Comparison of ENCODE assay signal across 5 cellular contexts in genomic region chr1:36489258-36490051, GRCh38. TPM values are rescaled to one million over a fixed set of nuclear protein-coding genes. Genes with fewer than 3 reads are reported as not detected.
"Had no signal": no experiment of that assay in that cellular context is flagged by ENCODE, and none has a peak within 500 bp of the region (broad histone marks: within the 10 kb centered on the region; RNA-seq: fewer than 3 reads in every experiment).

No MANE protein-coding gene starts in this region.

RNA-seq across cellular contexts. Expression of gene CSF3R, which starts 6.7 kb away (rescaled TPM):
- total RNA-seq: M059J, PC-9, RPMI7951, SJCRH30, SK-MEL-5 had no signal
